ENCODE assay signal across 12 cellular contexts in genomic region chr3:160010578-160010977, GRCh38. TPM values are rescaled to one million over a fixed set of nuclear protein-coding genes. Genes with fewer than 3 reads are reported as not detected.
A peak's percentile ranks its signal among the peaks of the same experiment; 100 is the strongest.
DNase-seq lines count a peak whose midpoint lies in the region; ATAC-seq and TF ChIP-seq lines count a peak whose summit lies in the region.
"Had no signal": no experiment of that assay in that cellular context is flagged by ENCODE, and none has a peak within 500 bp of the region (broad histone marks: within the 10 kb centered on the region; RNA-seq: fewer than 3 reads in every experiment).

No MANE protein-coding gene starts in this region.

- no peaks in the 10 kb centered on the region for H3K4me1 Mint-ChIP-seq in glutamatergic neuron (ENCODE audit: low read depth, unreplicated experiment)

- TF ChIP-seq CTCF in glutamatergic neuron (IDR thresholded peaks at IDR 0.05; ENCODE audit: partially characterized antibody, unreplicated experiment) = no peak

- no peaks in the 10 kb centered on the region for H3K27me3 ChIP-seq in MG63
- H3K27me3 ChIP-seq: upper lobe of right lung had no signal

- no peak overlapping the region for H3K4me3 ChIP-seq in MG63
- H3K4me3 ChIP-seq: upper lobe of right lung had no signal

- ATAC-seq in GM18502 (IDR thresholded peaks at IDR 0.05; ENCODE audit: poor library complexity, unreplicated experiment) (peak; percentile 67), GM19467 (IDR thresholded peaks at IDR 0.05; ENCODE audit: unreplicated experiment) (peak; percentile 59), HG02885 (IDR thresholded peaks at IDR 0.05; ENCODE audit: poor library complexity, unreplicated experiment) (peak; percentile 73), HG03558 (IDR thresholded peaks at IDR 0.05; ENCODE audit: extremely low read depth, unreplicated experiment) (peak; percentile 44)
- ATAC-seq: upper lobe of right lung had no signal

- no peaks in the 10 kb centered on the region for H3K9me3 ChIP-seq in MG63
- H3K9me3 ChIP-seq: upper lobe of right lung had no signal

- no peak for DNase-seq in cerebellum (ENCODE audit: low spot score)
- DNase-seq in activated CD4-positive, CD25-positive, alpha-beta regulatory T cell (lab: John Stamatoyannopoulos, UW) = no peak
- no peak for DNase-seq in glutamatergic neuron
- no peak for DNase-seq in MG63
- DNase-seq: activated T-cell treated with anti-CD3 and anti-CD28 coated beads for 4 hours, erythroblast, upper lobe of right lung had no signal

- H3K36me3 Mint-ChIP-seq in glutamatergic neuron (ENCODE audit: unreplicated experiment) = no peaks in the 10 kb centered on the region
- H3K36me3 Mint-ChIP-seq: brain had no signal

- H3K4me3 Mint-ChIP-seq in glutamatergic neuron (ENCODE audit: unreplicated experiment) = no peak overlapping the region
- H3K4me3 Mint-ChIP-seq: brain had no signal

- H3K36me3 ChIP-seq in MG63 = no peaks in the 10 kb centered on the region
- H3K36me3 ChIP-seq: upper lobe of right lung had no signal

- H3K27me3 Mint-ChIP-seq in glutamatergic neuron (ENCODE audit: unreplicated experiment) = peaks cover 3% of the 10 kb centered on the region
- H3K27me3 Mint-ChIP-seq: brain had no signal

- peaks cover 2% of the 10 kb centered on the region for H3K9me3 Mint-ChIP-seq in glutamatergic neuron (ENCODE audit: unreplicated experiment)
- H3K9me3 Mint-ChIP-seq: brain had no signal

- no peak overlapping the region for H3K27ac Mint-ChIP-seq in glutamatergic neuron (ENCODE audit: unreplicated experiment)
- H3K27ac Mint-ChIP-seq: brain had no signal

RNA-seq across cellular contexts. Expression of gene IL12A, which starts 21.9 kb away (rescaled TPM):
- total RNA-seq in cerebellum (1.1 TPM), glutamatergic neuron (ENCODE audit: unreplicated experiment) (not detected)
- total RNA-seq in MG63 (2014; rRNA removed; shearing (Covaris generic); ENCODE audit: low replicate concordance) = 3.2 and 16.2 TPM in 2 replicates
